17 cellular contexts compared by ENCODE assay signal in genomic region chr2:122019729-122020128, GRCh38.
DNase-seq lines count a peak whose midpoint lies in the region; ATAC-seq and TF ChIP-seq lines count a peak whose summit lies in the region.
"Had no signal": no experiment of that assay in that cellular context is flagged by ENCODE, and none has a peak within 500 bp of the region (broad histone marks: within the 10 kb centered on the region; RNA-seq: fewer than 3 reads in every experiment).

No MANE protein-coding gene starts in this region.

- ATAC-seq in Right ventricle myocardium superior (ENCODE audit: poor library complexity) (peak; percentile 34), right cardiac atrium (no peak), WTC11 (peak; percentile 27; the same call in 1 of the 2 replicates), right lobe of liver (peak in 3 of 4 donors; percentile 35 to 79 (median 36)), GM18498 (IDR thresholded peaks at IDR 0.05; ENCODE audit: unreplicated experiment) (no peak), HG03159 (IDR thresholded peaks at IDR 0.05; ENCODE audit: unreplicated experiment) (no peak)
- ATAC-seq: K562 had no signal

- peaks cover 3% of the 10 kb centered on the region; the same call in 1 of the 2 replicates for H3K27me3 Mint-ChIP-seq in WTC11 (ENCODE audit: low read depth)
- no peaks in the 10 kb centered on the region for H3K27me3 Mint-ChIP-seq in activated CD4-positive, alpha-beta T cell treated with anti-CD3 and anti-CD28 coated beads, Interleukin-2, amount 10 ng/mL, durations not matched to agents 24 days and 14 days

- WGBS in right cardiac atrium = 23% methylated on average over 6 of the region's 6 CpGs
- 4% methylated on average over 6 of the region's 6 CpGs for WGBS in right lobe of liver (ENCODE audit: insufficient coverage, low coverage, low lambda C conversion rate, missing lambda C conversion rate)

- TF ChIP-seq POLR2A in right lobe of liver (IDR thresholded peaks at IDR 0.05) = no peak

- H3K4me1 ChIP-seq in right cardiac atrium (ENCODE audit: control insufficient read depth, insufficient read depth, low read length) = no peaks in the 10 kb centered on the region
- no peaks in the 10 kb centered on the region for H3K4me1 ChIP-seq in right lobe of liver
- H3K4me1 ChIP-seq: testis had no signal

- intact Hi-C loops in Right ventricle myocardium superior (cut with DNase I) (no loop called here), right cardiac atrium (cut with DNase I) (no loop called here), right lobe of liver (cut with DNase I) (no loop called here)
- intact Hi-C loops in activated CD4-positive, alpha-beta T cell treated with anti-CD3 and anti-CD28 coated beads, Interleukin-2, amount 10 ng/mL, durations not matched to agents 24 days and 14 days (cut with micrococcal nuclease) = no loop called here

- H3K4me3 ChIP-seq in right cardiac atrium (ENCODE audit: low read length) = no peak overlapping the region
- H3K4me3 ChIP-seq in right lobe of liver = no peak overlapping the region
- H3K4me3 ChIP-seq: coronary artery, K562, testis had no signal

- CTCF ChIA-PET in WTC11 (lab: Charles Lee) = interaction anchor here (1.4 kb wide), 1 partner anchor 209 kb away, joined by 5 read pairs; no protein-coding TSS in a partner anchor

- no peaks in the 10 kb centered on the region for H3K9me3 ChIP-seq in right cardiac atrium (ENCODE audit: control insufficient read depth, low read length)
- no peaks in the 10 kb centered on the region for H3K9me3 ChIP-seq in right lobe of liver
- H3K9me3 ChIP-seq: testis had no signal

- H3K27ac ChIP-seq in right cardiac atrium (ENCODE audit: low read length) = no peak overlapping the region
- no peak overlapping the region for H3K27ac ChIP-seq in right lobe of liver
- H3K27ac ChIP-seq: coronary artery, testis had no signal

- H3K36me3 Mint-ChIP-seq in WTC11 = peaks cover 2% of the 10 kb centered on the region; the same call in 1 of the 2 replicates
- H3K36me3 Mint-ChIP-seq in activated CD4-positive, alpha-beta T cell treated with anti-CD3 and anti-CD28 coated beads, Interleukin-2, amount 10 ng/mL, durations not matched to agents 24 days and 14 days (ENCODE audit: low read depth) = no peaks in the 10 kb centered on the region

- peaks cover 29% of the 10 kb centered on the region for H3K4me1 Mint-ChIP-seq in WTC11
- H3K4me1 Mint-ChIP-seq in activated CD4-positive, alpha-beta T cell treated with anti-CD3 and anti-CD28 coated beads, Interleukin-2, amount 10 ng/mL, durations not matched to agents 24 days and 14 days = no peaks in the 10 kb centered on the region
- H3K4me1 Mint-ChIP-seq: activated B cell treated with CpG ODN at 0.5 μM for 24 hours had no signal

- H3K27me3 ChIP-seq in right cardiac atrium (ENCODE audit: control insufficient read depth, insufficient read depth) = no peaks in the 10 kb centered on the region
- no peaks in the 10 kb centered on the region for H3K27me3 ChIP-seq in right lobe of liver
- H3K27me3 ChIP-seq: testis had no signal

- H3K27ac Mint-ChIP-seq in WTC11 = no peak overlapping the region
- no peak overlapping the region for H3K27ac Mint-ChIP-seq in activated CD4-positive, alpha-beta T cell treated with anti-CD3 and anti-CD28 coated beads, Interleukin-2, amount 10 ng/mL, durations not matched to agents 24 days and 14 days
- H3K27ac Mint-ChIP-seq: activated B cell treated with CpG ODN at 0.5 μM for 24 hours had no signal

- no peaks in the 10 kb centered on the region for H3K36me3 ChIP-seq in right lobe of liver

- DNase-seq in Right ventricle myocardium superior (no peak), right cardiac atrium (no peak), WTC11 (ENCODE audit: low spot score) (no peak), right lobe of liver (no peak), AML-193 (lab: John Stamatoyannopoulos, UW) (no peak)
- DNase-seq in activated CD4-positive, alpha-beta T cell treated with anti-CD3 and anti-CD28 coated beads, Interleukin-2, amount 10 ng/mL, durations not matched to agents 24 days and 14 days = no peak
- DNase-seq: activated B cell treated with CpG ODN at 0.5 μM for 24 hours, activated gamma-delta T cell, aorta, HCEC 1CT, kidney, NCI-H1436, testis had no signal

- no peak overlapping the region for H3K4me3 Mint-ChIP-seq in WTC11
- H3K4me3 Mint-ChIP-seq in activated CD4-positive, alpha-beta T cell treated with anti-CD3 and anti-CD28 coated beads, Interleukin-2, amount 10 ng/mL, durations not matched to agents 24 days and 14 days = no peak overlapping the region
- H3K4me3 Mint-ChIP-seq: activated B cell treated with CpG ODN at 0.5 μM for 24 hours had no signal

- TF ChIP-seq CTCF in WTC11 (IDR thresholded peaks at IDR 0.05) = no peak
- TF ChIP-seq CTCF in right lobe of liver (IDR thresholded peaks at IDR 0.05) = no peak

- POLR2A ChIA-PET in WTC11 (lab: Charles Lee) = no interaction called here

- peaks cover 10% of the 10 kb centered on the region; the same call in 1 of the 2 replicates for H3K9me3 Mint-ChIP-seq in WTC11
- no peaks in the 10 kb centered on the region for H3K9me3 Mint-ChIP-seq in activated CD4-positive, alpha-beta T cell treated with anti-CD3 and anti-CD28 coated beads, Interleukin-2, amount 10 ng/mL, durations not matched to agents 24 days and 14 days
- H3K9me3 Mint-ChIP-seq: activated B cell treated with CpG ODN at 0.5 μM for 24 hours had no signal

TF ChIP-seq in WTC11, 78 proteins besides CTCF, POLR2A, EP300 and RAD21:
- TF ChIP-seq ZNF532 (CRISPR knock-in tag; IDR thresholded peaks at IDR 0.05; ENCODE audit: borderline replicate concordance) (no peak), RORB (CRISPR knock-in tag; IDR thresholded peaks at IDR 0.05) (no peak), PRRX2 (CRISPR knock-in tag; IDR thresholded peaks at IDR 0.05) (no peak), JUN (CRISPR knock-in tag; IDR thresholded peaks at IDR 0.05) (no peak), SMAD3 (CRISPR knock-in tag; IDR thresholded peaks at IDR 0.05; ENCODE audit: borderline replicate concordance) (no peak), ZNF138 (CRISPR knock-in tag; conservative IDR thresholded peaks at IDR 0.05) (no peak), USF1 (CRISPR knock-in tag; IDR thresholded peaks at IDR 0.05) (no peak), MAX (CRISPR knock-in tag; IDR thresholded peaks at IDR 0.05) (no peak), ZNF671 (CRISPR knock-in tag; IDR thresholded peaks at IDR 0.05) (no peak), SOX15 (CRISPR knock-in tag; IDR thresholded peaks at IDR 0.05) (no peak), HMGXB4 (CRISPR knock-in tag; IDR thresholded peaks at IDR 0.05) (no peak)

Comparison
In these comparisons a context has a peak if more than half of its experiments do, and no peak if none do; other contexts are left out.
1. ATAC-seq: peak in Right ventricle myocardium superior (single experiment), WTC11 (single experiment) and right lobe of liver (3 of 4); none in right cardiac atrium (0 of 2), GM18498 (single experiment) and HG03159 (single experiment).